In genomic region chr12:69008510-69008909, GRCh38 we compare ENCODE assay signal across 10 cellular contexts.
DNase-seq lines count a peak whose midpoint lies in the region; ATAC-seq and TF ChIP-seq lines count a peak whose summit lies in the region.
"Had no signal": no experiment of that assay in that cellular context is flagged by ENCODE, and none has a peak within 500 bp of the region (broad histone marks: within the 10 kb centered on the region; RNA-seq: fewer than 3 reads in every experiment).

No MANE protein-coding gene starts in this region.

- H3K9me3 ChIP-seq in left lung = no peaks in the 10 kb centered on the region

- intact Hi-C loops in left lung (cut with DNase I) = no loop called here

- no peak for TF ChIP-seq CTCF in left lung (IDR thresholded peaks at IDR 0.05)

- CTCF ChIA-PET in HEK293T (lab: Yijun Ruan, JAX) = no interaction called here

- no peak overlapping the region for H3K4me3 ChIP-seq in left lung

- ATAC-seq in left lung = peak; percentile 58

- H3K27me3 ChIP-seq in left lung = no peaks in the 10 kb centered on the region

- H3K4me1 ChIP-seq in left lung = peaks cover 9 to 28% of the 10 kb centered on the region in 2 donors

- H3K27ac ChIP-seq in left lung = no peak overlapping the region
- H3K27ac ChIP-seq: C4-2B had no signal

- H3K36me3 ChIP-seq in left lung = no peaks in the 10 kb centered on the region

- DNase-seq in DMS153 (lab: John Stamatoyannopoulos, UW) = peak; percentile 53
- peak; percentile 83 for DNase-seq in MV-4-11 (lab: John Stamatoyannopoulos, UW)
- DNase-seq in OCI-M1 (lab: John Stamatoyannopoulos, UW) = peak; percentile 27
- no peak for DNase-seq in left lung
- DNase-seq in SKM-1 (lab: John Stamatoyannopoulos, UW; ENCODE audit: unreplicated experiment) = no peak
- DNase-seq in epidermal melanocyte (ENCODE audit: insufficient read length, low spot score) = no peak
- no peak for DNase-seq in NCI-H446 (lab: John Stamatoyannopoulos, UW)
- no peak for DNase-seq in HEK293T (ENCODE audit: extremely low spot score)
- DNase-seq: endodermal cell had no signal

- POLR2A ChIA-PET in HEK293T (lab: Yijun Ruan, JAX) = no interaction called here

TF ChIP-seq in HEK293T, 16 proteins besides CTCF, POLR2A, EP300 and RAD21:
- TF ChIP-seq NFRKB (IDR thresholded peaks at IDR 0.05) = no peak
- TF ChIP-seq SUZ12 (IDR thresholded peaks at IDR 0.05) = no peak
- TF ChIP-seq LEF1 (IDR thresholded peaks at IDR 0.05; ENCODE audit: borderline replicate concordance) = no peak
- TF ChIP-seq BHLHE40 (IDR thresholded peaks at IDR 0.05; ENCODE audit: borderline replicate concordance) = no peak
- no peak for TF ChIP-seq SP1 (IDR thresholded peaks at IDR 0.05)
- no peak for TF ChIP-seq FOXK2 (IDR thresholded peaks at IDR 0.05)
- TF ChIP-seq ELF4 (IDR thresholded peaks at IDR 0.05) = no peak
- no peak for TF ChIP-seq ZNF384 (IDR thresholded peaks at IDR 0.05)
- TF ChIP-seq FOXA1 (IDR thresholded peaks at IDR 0.05) = no peak
- TF ChIP-seq ARNT (IDR thresholded peaks at IDR 0.05) = no peak

Comparison
In these comparisons a context has a peak if more than half of its experiments do, and no peak if none do; other contexts are left out.
1. DNase-seq: peak in DMS153 (single experiment), MV-4-11 (single experiment) and OCI-M1 (single experiment); none in left lung (0 of 2), SKM-1 (single experiment), epidermal melanocyte (single experiment), NCI-H446 (0 of 2) and HEK293T (single experiment).